In the genomic region with DNA sequence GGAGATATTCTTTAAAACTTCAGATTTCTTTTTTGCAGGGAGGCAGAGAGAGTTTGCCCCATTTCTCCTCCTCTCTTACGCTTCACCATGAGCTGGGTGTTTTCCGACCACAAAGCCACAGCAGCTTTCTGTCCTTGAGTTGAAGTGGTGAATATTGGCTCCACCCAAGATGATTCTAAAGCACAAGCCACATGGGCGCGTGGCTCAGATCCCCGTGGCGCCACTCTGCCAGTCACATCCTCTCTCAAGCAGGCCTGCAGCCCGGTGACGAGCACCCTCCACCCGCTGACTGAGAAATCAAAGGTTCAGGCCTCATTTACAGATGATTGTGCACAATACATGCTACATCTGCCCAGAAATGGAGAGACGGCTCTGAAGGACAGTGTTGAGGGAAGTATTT, we compare ENCODE assay signal across 11 cellular contexts. TPM values are rescaled to one million over a fixed set of nuclear protein-coding genes. Genes with fewer than 3 reads are reported as not detected.
DNase-seq lines count a peak whose midpoint lies in the region; ATAC-seq lines count a peak whose summit lies in the region.
"Had no signal": no experiment of that assay in that cellular context is flagged by ENCODE, and none has a peak within 500 bp of the region (broad histone marks: within the 10 kb centered on the region; RNA-seq: fewer than 3 reads in every experiment).

No MANE protein-coding gene starts in this region.

- H3K4me1 Mint-ChIP-seq in natural killer cell treated with Interleukin-12 subunit alpha and Interleukin-12 subunit beta and Interleukin-15 and Interleukin-18, amount 100 ng/mL, for 72 hours (ENCODE audit: low read depth in 2 of 2): peaks cover 11 to 15% of the 10 kb centered on the region in 2 donors

- peak; percentile 16 for DNase-seq in CD1c-positive myeloid dendritic cell (ENCODE audit: extremely low spot score)
- DNase-seq in activated CD8-positive, alpha-beta memory T cell treated with anti-CD3 and anti-CD28 coated beads for 1 hour (ENCODE audit: extremely low read depth in 1 of 2, low read depth in 1 of 2): peak; percentile 37 to 51
- DNase-seq in natural killer cell treated with Interleukin-12 subunit alpha and Interleukin-12 subunit beta and Interleukin-15 and Interleukin-18, amount 100 ng/mL, for 72 hours (ENCODE audit: low spot score): no peak
- no peak for DNase-seq in inferior parietal cortex (ENCODE audit: extremely low spot score)
- no peak for DNase-seq in NCI-H1436 (lab: John Stamatoyannopoulos, UW)
- no peak for DNase-seq in NCI-H510A treated with DMSO at 0.1 percent for 48 hours (lab: John Stamatoyannopoulos, UW)
- DNase-seq: GOT3, NCI-H524, trophoblast cell had no signal

- H3K9me3 Mint-ChIP-seq in natural killer cell treated with Interleukin-12 subunit alpha and Interleukin-12 subunit beta and Interleukin-15 and Interleukin-18, amount 100 ng/mL, for 72 hours: no peaks in the 10 kb centered on the region

- no peak overlapping the region for H3K4me3 Mint-ChIP-seq in natural killer cell treated with Interleukin-12 subunit alpha and Interleukin-12 subunit beta and Interleukin-15 and Interleukin-18, amount 100 ng/mL, for 72 hours

- H3K27me3 Mint-ChIP-seq in natural killer cell treated with Interleukin-12 subunit alpha and Interleukin-12 subunit beta and Interleukin-15 and Interleukin-18, amount 100 ng/mL, for 72 hours: peaks cover 37 to 39% of the 10 kb centered on the region in 2 donors

- no peaks in the 10 kb centered on the region for H3K36me3 Mint-ChIP-seq in natural killer cell treated with Interleukin-12 subunit alpha and Interleukin-12 subunit beta and Interleukin-15 and Interleukin-18, amount 100 ng/mL, for 72 hours

- H3K27ac Mint-ChIP-seq in natural killer cell treated with Interleukin-12 subunit alpha and Interleukin-12 subunit beta and Interleukin-15 and Interleukin-18, amount 100 ng/mL, for 72 hours: no peak overlapping the region

- ATAC-seq in HG03460 (IDR thresholded peaks at IDR 0.05; ENCODE audit: unreplicated experiment): peak; percentile 52
- peak; percentile 44 to 74 for ATAC-seq in natural killer cell treated with Interleukin-12 subunit alpha and Interleukin-12 subunit beta and Interleukin-15 and Interleukin-18, amount 100 ng/mL, for 72 hours
- no peak for ATAC-seq in GM21367 (IDR thresholded peaks at IDR 0.05; ENCODE audit: unreplicated experiment)

RNA-seq across cellular contexts. Expression of a gene that starts 27.6 kb away (rescaled TPM):
- not detected for total RNA-seq in natural killer cell treated with Interleukin-12 subunit alpha and Interleukin-12 subunit beta and Interleukin-15 and Interleukin-18, amount 100 ng/mL, for 72 hours

Comparison
In these comparisons a context has a peak if more than half of its experiments do, and no peak if none do; other contexts are left out.
1. DNase-seq: peak in CD1c-positive myeloid dendritic cell (single experiment) and activated CD8-positive, alpha-beta memory T cell treated with anti-CD3 and anti-CD28 coated beads for 1 hour (2 of 2); none in natural killer cell treated with Interleukin-12 subunit alpha and Interleukin-12 subunit beta and Interleukin-15 and Interleukin-18, amount 100 ng/mL, for 72 hours (single experiment), inferior parietal cortex (single experiment), NCI-H1436 (single experiment) and NCI-H510A treated with DMSO at 0.1 percent for 48 hours (single experiment).